Comparison of ENCODE assay signal across 38 cellular contexts in the genomic region with DNA sequence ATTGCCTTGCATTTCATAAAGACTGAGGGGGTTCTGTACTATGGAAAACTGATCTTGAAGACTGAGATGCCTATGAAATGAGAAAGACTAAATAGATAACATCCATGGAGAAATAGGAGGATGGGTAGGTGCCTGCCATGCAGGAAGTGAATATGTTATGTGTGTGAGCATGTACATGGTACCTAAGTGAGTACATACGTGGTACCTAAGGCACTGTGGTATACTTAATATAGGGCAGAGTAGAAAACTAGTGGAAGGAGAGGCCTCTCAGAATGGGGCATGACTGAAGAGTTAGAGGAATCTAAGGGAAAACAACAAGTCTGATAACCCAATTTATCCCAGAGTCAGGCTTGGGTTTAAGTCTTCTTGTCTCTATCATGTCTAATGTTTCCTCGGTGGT.
"Had no signal": no experiment of that assay in that cellular context is flagged by ENCODE, and none has a peak within 500 bp of the region (broad histone marks: within the 10 kb centered on the region; RNA-seq: fewer than 3 reads in every experiment).

No MANE protein-coding gene starts in this region.

- H3K4me1 Mint-ChIP-seq: activated CD4-positive, alpha-beta memory T cell treated with anti-CD3 and anti-CD28 coated beads, Interleukin-2, amount 10 ng/mL, durations not matched to agents 7 days and 5 days; activated CD4-positive, alpha-beta T cell treated with anti-CD3 and anti-CD28 coated beads for 36 hours; activated CD4-positive, alpha-beta T cell treated with anti-CD3 and anti-CD28 coated beads, Interleukin-2, amount 10 ng/mL, durations not matched to agents 7 days and 5 days; activated CD8-positive, alpha-beta memory T cell treated with anti-CD3 and anti-CD28 coated beads, Interleukin-2, amount 10 ng/mL, durations not matched to agents 7 days and 5 days; activated naive CD4-positive, alpha-beta T cell treated with anti-CD3 and anti-CD28 coated beads, Interleukin-2, amount 10 ng/mL, durations not matched to agents 7 days and 5 days; activated naive CD4-positive, alpha-beta T cell treated with anti-CD3 and anti-CD28 coated beads, Interleukin-2, amount 50 U/mL, for 24 hours; activated naive CD8-positive, alpha-beta T cell treated with anti-CD3 and anti-CD28 coated beads, Interleukin-2, amount 10 ng/mL, durations not matched to agents 7 days and 5 days; activated naive CD8-positive, alpha-beta T cell treated with anti-CD3 and anti-CD28 coated beads, Interleukin-2, amount 50 U/mL, for 24 hours; brain; central memory CD8-positive, alpha-beta T cell; WTC11 had no signal

- H3K9me3 ChIP-seq: ascending aorta had no signal

- H3K9me3 Mint-ChIP-seq: activated CD4-positive, alpha-beta memory T cell treated with anti-CD3 and anti-CD28 coated beads, Interleukin-2, amount 10 ng/mL, durations not matched to agents 7 days and 5 days; activated CD4-positive, alpha-beta T cell treated with anti-CD3 and anti-CD28 coated beads, Interleukin-2, amount 10 ng/mL, durations not matched to agents 7 days and 5 days; activated naive CD4-positive, alpha-beta T cell treated with anti-CD3 and anti-CD28 coated beads, Interleukin-2, amount 10 ng/mL, durations not matched to agents 7 days and 5 days; activated naive CD4-positive, alpha-beta T cell treated with anti-CD3 and anti-CD28 coated beads, Interleukin-2, amount 50 U/mL, for 24 hours; activated naive CD8-positive, alpha-beta T cell treated with anti-CD3 and anti-CD28 coated beads, Interleukin-2, amount 10 ng/mL, durations not matched to agents 7 days and 5 days; activated naive CD8-positive, alpha-beta T cell treated with anti-CD3 and anti-CD28 coated beads, Interleukin-2, amount 50 U/mL, for 24 hours; activated T-cell treated with anti-CD3 and anti-CD28 coated beads, Interleukin-2, amount 50 U/mL, for 24 hours; activated T-helper 2 cell treated with anti-CD3 and anti-CD28 coated beads, Interferon-gamma antibody, Interleukin-2, Interleukin-4, amounts not matched to agents 10 μg/mL and 5 μg/mL and 100 μg/mL, durations not matched to agents 14 hours and 24 hours and 36 hours; brain; central memory CD8-positive, alpha-beta T cell; T-helper 1 cell treated with Interleukin-12 subunit alpha and Interleukin-12 subunit beta and Interleukin-4 antibody, amounts not matched to agents 30 μg/mL and 1 μg/mL, for 36 hours; T-helper 2 cell treated with Interferon-gamma antibody and Interleukin-4, amounts not matched to agents 5 μg/mL and 100 μg/mL, for 36 hours; WTC11 had no signal

- H3K27ac ChIP-seq: ascending aorta, cardiac muscle cell, WERI-Rb-1 had no signal

- DNase-seq: activated CD4-positive, alpha-beta memory T cell treated with anti-CD3 and anti-CD28 coated beads, Interleukin-2, amount 10 ng/mL, durations not matched to agents 7 days and 5 days; activated CD4-positive, alpha-beta T cell treated with anti-CD3 and anti-CD28 coated beads for 1 hour; activated CD4-positive, alpha-beta T cell treated with anti-CD3 and anti-CD28 coated beads for 36 hours; activated CD4-positive, alpha-beta T cell treated with anti-CD3 and anti-CD28 coated beads for 48 hours; activated CD4-positive, alpha-beta T cell treated with anti-CD3 and anti-CD28 coated beads, Interleukin-2, amount 10 ng/mL, durations not matched to agents 7 days and 5 days; activated CD4-positive, alpha-beta T cell treated with anti-CD3 and anti-CD28 coated beads, Interleukin-2, amount 50 U/mL, for 48 hours; activated CD4-positive, CD25-positive, alpha-beta regulatory T cell; activated CD8-positive, alpha-beta memory T cell treated with anti-CD3 and anti-CD28 coated beads for 24 hours; activated CD8-positive, alpha-beta memory T cell treated with anti-CD3 and anti-CD28 coated beads, Interleukin-2, amount 10 ng/mL, durations not matched to agents 7 days and 5 days; activated CD8-positive, alpha-beta memory T cell treated with anti-CD3 and anti-CD28 coated beads, Interleukin-2, amount 50 U/mL, for 48 hours; activated CD8-positive, alpha-beta T cell treated with anti-CD3 and anti-CD28 coated beads, Interleukin-2, amount 10 ng/mL, durations not matched to agents 7 days and 5 days; activated effector memory CD4-positive, alpha-beta T cell treated with Interleukin-2 at 50 U/mL for 16 hours; activated gamma-delta T cell; activated naive CD4-positive, alpha-beta T cell treated with anti-CD3 and anti-CD28 coated beads, Interleukin-2, amount 10 ng/mL, durations not matched to agents 7 days and 5 days; activated naive CD4-positive, alpha-beta T cell treated with Interleukin-2 at 50 U/mL for 16 hours; activated naive CD8-positive, alpha-beta T cell treated with anti-CD3 and anti-CD28 coated beads, Interleukin-2, amount 10 ng/mL, durations not matched to agents 7 days and 5 days; activated naive CD8-positive, alpha-beta T cell treated with anti-CD3 and anti-CD28 coated beads, Interleukin-2, amount 50 U/mL, for 24 hours; activated T-cell treated with anti-CD3 and anti-CD28 coated beads, Interleukin-2, amount 50 U/mL, for 24 hours; activated T-cell treated with anti-CD3 and anti-CD28 coated beads, Interleukin-2, amount 50 U/mL, for 48 hours; amygdala; anterior cingulate cortex; caudate nucleus; cerebellar nuclear complex; T-helper 1 cell; T-helper 2 cell; T-helper 9 cell; WERI-Rb-1 had no signal

- H3K4me1 ChIP-seq: ascending aorta had no signal

- H3K36me3 Mint-ChIP-seq: activated CD8-positive, alpha-beta memory T cell treated with anti-CD3 and anti-CD28 coated beads, Interleukin-2, amount 10 ng/mL, durations not matched to agents 7 days and 5 days; activated naive CD4-positive, alpha-beta T cell treated with anti-CD3 and anti-CD28 coated beads, Interleukin-2, amount 10 ng/mL, durations not matched to agents 7 days and 5 days; activated naive CD4-positive, alpha-beta T cell treated with anti-CD3 and anti-CD28 coated beads, Interleukin-2, amount 50 U/mL, for 24 hours; activated naive CD8-positive, alpha-beta T cell; activated naive CD8-positive, alpha-beta T cell treated with anti-CD3 and anti-CD28 coated beads, Interleukin-2, amount 10 ng/mL, durations not matched to agents 7 days and 5 days; brain; WTC11 had no signal

- H3K27me3 Mint-ChIP-seq: activated naive CD4-positive, alpha-beta T cell treated with anti-CD3 and anti-CD28 coated beads, Interleukin-2, amount 10 ng/mL, durations not matched to agents 7 days and 5 days had no signal

- H3K4me3 Mint-ChIP-seq: activated CD4-positive, alpha-beta memory T cell treated with anti-CD3 and anti-CD28 coated beads, Interleukin-2, amount 10 ng/mL, durations not matched to agents 7 days and 5 days; activated CD4-positive, alpha-beta T cell treated with anti-CD3 and anti-CD28 coated beads for 36 hours; activated CD4-positive, alpha-beta T cell treated with anti-CD3 and anti-CD28 coated beads, Interleukin-2, amount 10 ng/mL, durations not matched to agents 7 days and 5 days; activated CD8-positive, alpha-beta memory T cell treated with anti-CD3 and anti-CD28 coated beads, Interleukin-2, amount 10 ng/mL, durations not matched to agents 7 days and 5 days; activated CD8-positive, alpha-beta T cell treated with anti-CD3 and anti-CD28 coated beads, Interleukin-2, amount 10 ng/mL, durations not matched to agents 7 days and 5 days; activated naive CD4-positive, alpha-beta T cell treated with anti-CD3 and anti-CD28 coated beads, Interleukin-2, amount 10 ng/mL, durations not matched to agents 7 days and 5 days; activated naive CD4-positive, alpha-beta T cell treated with anti-CD3 and anti-CD28 coated beads, Interleukin-2, amount 50 U/mL, for 24 hours; activated naive CD8-positive, alpha-beta T cell; activated naive CD8-positive, alpha-beta T cell treated with anti-CD3 and anti-CD28 coated beads, Interleukin-2, amount 10 ng/mL, durations not matched to agents 7 days and 5 days; activated naive CD8-positive, alpha-beta T cell treated with anti-CD3 and anti-CD28 coated beads, Interleukin-2, amount 50 U/mL, for 24 hours; activated T-cell treated with anti-CD3 and anti-CD28 coated beads, Interleukin-2, amount 50 U/mL, for 24 hours; brain; central memory CD8-positive, alpha-beta T cell; T-helper 1 cell treated with Interleukin-12 subunit alpha and Interleukin-12 subunit beta and Interleukin-4 antibody, amounts not matched to agents 30 μg/mL and 1 μg/mL, for 36 hours; T-helper 2 cell treated with Interferon-gamma antibody and Interleukin-4, amounts not matched to agents 5 μg/mL and 100 μg/mL, for 36 hours; WTC11 had no signal

- H3K36me3 ChIP-seq: ascending aorta, cardiac muscle cell, WERI-Rb-1 had no signal

- ATAC-seq: activated CD4-positive, alpha-beta T cell treated with anti-CD3 and anti-CD28 coated beads for 36 hours; activated CD4-positive, CD25-positive, alpha-beta regulatory T cell treated with anti-CD3 and anti-CD28 coated beads, Interleukin-2, amount 50 U/mL, for 24 hours; activated CD8-positive, alpha-beta memory T cell treated with anti-CD3 and anti-CD28 coated beads, Interleukin-2, amount 10 ng/mL, durations not matched to agents 7 days and 5 days; activated CD8-positive, alpha-beta T cell treated with anti-CD3 and anti-CD28 coated beads, Interleukin-2, amount 10 ng/mL, durations not matched to agents 7 days and 5 days; activated naive CD8-positive, alpha-beta T cell treated with anti-CD3 and anti-CD28 coated beads, Interleukin-2, amount 50 U/mL, for 24 hours; WTC11 had no signal

- H3K27me3 ChIP-seq: ascending aorta, cardiac muscle cell had no signal

- H3K4me3 ChIP-seq: ascending aorta, cardiac muscle cell had no signal

- H3K27ac Mint-ChIP-seq: activated CD4-positive, alpha-beta memory T cell treated with anti-CD3 and anti-CD28 coated beads, Interleukin-2, amount 10 ng/mL, durations not matched to agents 7 days and 5 days; activated CD4-positive, alpha-beta T cell treated with anti-CD3 and anti-CD28 coated beads for 36 hours; activated CD4-positive, alpha-beta T cell treated with anti-CD3 and anti-CD28 coated beads, Interleukin-2, amount 10 ng/mL, durations not matched to agents 7 days and 5 days; activated CD8-positive, alpha-beta memory T cell treated with anti-CD3 and anti-CD28 coated beads, Interleukin-2, amount 10 ng/mL, durations not matched to agents 7 days and 5 days; activated CD8-positive, alpha-beta T cell treated with anti-CD3 and anti-CD28 coated beads, Interleukin-2, amount 10 ng/mL, durations not matched to agents 7 days and 5 days; activated naive CD4-positive, alpha-beta T cell treated with anti-CD3 and anti-CD28 coated beads, Interleukin-2, amount 10 ng/mL, durations not matched to agents 7 days and 5 days; activated naive CD4-positive, alpha-beta T cell treated with anti-CD3 and anti-CD28 coated beads, Interleukin-2, amount 50 U/mL, for 24 hours; activated naive CD8-positive, alpha-beta T cell; activated naive CD8-positive, alpha-beta T cell treated with anti-CD3 and anti-CD28 coated beads, Interleukin-2, amount 10 ng/mL, durations not matched to agents 7 days and 5 days; activated naive CD8-positive, alpha-beta T cell treated with anti-CD3 and anti-CD28 coated beads, Interleukin-2, amount 50 U/mL, for 24 hours; activated T-cell treated with anti-CD3 and anti-CD28 coated beads, Interleukin-2, amount 50 U/mL, for 24 hours; activated T-helper 2 cell treated with anti-CD3 and anti-CD28 coated beads, Interferon-gamma antibody, Interleukin-2, Interleukin-4, amounts not matched to agents 10 μg/mL and 5 μg/mL and 100 μg/mL, durations not matched to agents 14 hours and 24 hours and 36 hours; brain; T-helper 1 cell treated with Interleukin-12 subunit alpha and Interleukin-12 subunit beta and Interleukin-4 antibody, amounts not matched to agents 30 μg/mL and 1 μg/mL, for 36 hours; T-helper 2 cell treated with Interferon-gamma antibody and Interleukin-4, amounts not matched to agents 5 μg/mL and 100 μg/mL, for 36 hours; WTC11 had no signal
